ENCODE assay signal across 7 cellular contexts in genomic region chr15:90868261-90868689, GRCh38. TPM values are rescaled to one million over a fixed set of nuclear protein-coding genes. Genes with fewer than 3 reads are reported as not detected.
DNase-seq lines count a peak whose midpoint lies in the region; TF ChIP-seq lines count a peak whose summit lies in the region.

TSS of gene FURIN (plus strand) at chr15:90868588. CDS start at chr15:90875741, 7,153 bp downstream.

- no peak within 1 kb of the TSS for H3K4me3 ChIP-seq in HUES6 (ENCODE audit: low read depth, low read length)
- no peak within 1 kb of the TSS for H3K4me3 ChIP-seq in skeletal muscle tissue (ENCODE audit: low read length in 3 of 3)

- H3K4me1 ChIP-seq in HUES6 (ENCODE audit: control insufficient read depth, insufficient read depth, low read length): peaks cover 48% of the 10 kb centered on the region
- peaks cover 29 to 39% (median 35%) of the 10 kb centered on the region in 3 donors for H3K4me1 ChIP-seq in skeletal muscle tissue (ENCODE audit: control insufficient read depth in 3 of 3, insufficient read depth in 3 of 3, low read length in 3 of 3)

- H3K9me3 ChIP-seq in HUES6 (ENCODE audit: control insufficient read depth, insufficient read depth, low read depth, low read length): no peaks in the 10 kb centered on the region
- H3K9me3 ChIP-seq in skeletal muscle tissue (ENCODE audit: control insufficient read depth in 3 of 3, low read length in 3 of 3): no peaks in the 10 kb centered on the region

- intact Hi-C loops in cardiac septum (cut with DNase I): no loop called here

- DNase-seq in cardiac septum (ENCODE audit: low spot score): no peak
- DNase-seq in GDM1 (lab: John Stamatoyannopoulos, UW): no peak
- DNase-seq in NCI-H1930 (lab: John Stamatoyannopoulos, UW): no peak
- no peak for DNase-seq in NAMALWA (ENCODE audit: low spot score)

- peak within 1 kb of the TSS; percentile 76; the same call in 1 of the 2 replicates for H3K27ac ChIP-seq in HUES6 (ENCODE audit: low read depth, low read length)
- H3K27ac ChIP-seq in VCaP: peak within 1 kb of the TSS; percentile 81
- H3K27ac ChIP-seq in skeletal muscle tissue (ENCODE audit: low read depth, low read length): peak within 1 kb of the TSS; percentile 90

- TF ChIP-seq CTCF in VCaP (conservative IDR thresholded peaks at IDR 0.05): no peak

- H3K9ac ChIP-seq in HUES6 (ENCODE audit: low read length): peak within 1 kb of the TSS; percentile 57
- peak within 1 kb of the TSS in 1 of 3 donors; percentile 40 for H3K9ac ChIP-seq in skeletal muscle tissue (ENCODE audit: low read depth in 1 of 3, low read length in 3 of 3)

- H3K36me3 ChIP-seq in HUES6 (ENCODE audit: control insufficient read depth, insufficient read depth, low read length): no peaks in the 10 kb centered on the region
- H3K36me3 ChIP-seq in skeletal muscle tissue (ENCODE audit: control insufficient read depth in 3 of 3, insufficient read depth in 3 of 3, low read length in 3 of 3): no peaks in the 10 kb centered on the region

- H3K27me3 ChIP-seq in HUES6 (ENCODE audit: control insufficient read depth, insufficient read depth, low read length) (no peaks in the 10 kb centered on the region), skeletal muscle tissue (ENCODE audit: control insufficient read depth in 3 of 3, insufficient read depth in 3 of 3, low read length in 3 of 3) (no peaks in the 10 kb centered on the region)

RNA-seq across cellular contexts. Expression of gene FURIN, which starts in this region (rescaled TPM):
- total RNA-seq in cardiac septum (43.9 TPM), skeletal muscle tissue (12.0 TPM)
